In the genomic region with DNA sequence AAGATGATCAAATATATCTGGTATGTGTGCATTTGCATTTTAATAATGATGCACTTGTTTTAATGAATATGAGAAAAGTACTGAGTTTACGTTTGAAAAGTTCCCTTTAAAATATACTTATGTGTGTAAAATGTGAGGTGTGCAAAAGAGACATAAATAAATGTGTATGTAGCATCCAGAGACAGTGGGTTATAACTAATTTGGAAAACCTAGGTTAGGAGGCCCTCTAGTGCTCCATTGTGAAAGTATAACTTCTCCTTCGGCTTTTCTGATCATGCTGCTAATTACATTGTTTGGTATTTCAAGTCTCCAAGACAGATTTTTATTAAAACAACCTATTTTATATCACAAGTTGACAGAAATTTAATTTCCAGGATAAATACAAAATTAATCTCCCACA, we compare ENCODE assay signal across 8 cellular contexts. TPM values are rescaled to one million over a fixed set of nuclear protein-coding genes. Genes with fewer than 3 reads are reported as not detected.
DNase-seq lines count a peak whose midpoint lies in the region; ATAC-seq, FAIRE-seq and TF ChIP-seq lines count a peak whose summit lies in the region.

No MANE protein-coding gene starts in this region.

- DNase-seq in GM12892 (ENCODE audit: insufficient read length) (no peak), NCI-H69 (lab: John Stamatoyannopoulos, UW) (peak; percentile 51), dermis microvascular lymphatic vessel endothelial cell (ENCODE audit: low read depth in 2 of 2) (peak; percentile 30 to 55), neural crest cell (ENCODE audit: low read depth, low spot score) (no peak), amniotic stem cell (lab: John Stamatoyannopoulos, UW) (no peak)

- ATAC-seq in HG03103 (IDR thresholded peaks at IDR 0.05; ENCODE audit: low read depth, unreplicated experiment) (peak; percentile 79), gastroesophageal sphincter (no peak)

- H3K9me3 ChIP-seq in gastroesophageal sphincter = no peaks in the 10 kb centered on the region

- H3K9me3 Mint-ChIP-seq in neural crest cell = no peaks in the 10 kb centered on the region

- TF ChIP-seq POLR2A in GM12892 (IDR thresholded peaks at IDR 0.05; ENCODE audit: low read depth, low read length) (no peak), gastroesophageal sphincter (IDR thresholded peaks at IDR 0.05) (no peak)

- no peak overlapping the region for H3K27ac Mint-ChIP-seq in neural crest cell (ENCODE audit: unreplicated experiment)

- WGBS in gastroesophageal sphincter (ENCODE audit: low coverage in 1 of 2), 2 donors = 3 to 18% methylated on average over 2 of the region's 2 CpGs

- H3K27me3 Mint-ChIP-seq in neural crest cell (ENCODE audit: low read depth) = peaks cover 2% of the 10 kb centered on the region

- no peaks in the 10 kb centered on the region for H3K36me3 ChIP-seq in gastroesophageal sphincter

- TF ChIP-seq EP300 in gastroesophageal sphincter (IDR thresholded peaks at IDR 0.05) = no peak

- peak; percentile 75 for TF ChIP-seq CTCF in neural crest cell (conservative IDR thresholded peaks at IDR 0.05)
- peak in 2 of 4 experiments; percentile 18 to 44 for TF ChIP-seq CTCF in gastroesophageal sphincter (IDR thresholded peaks at IDR 0.05)

- no peak overlapping the region for H3K4me3 Mint-ChIP-seq in neural crest cell

- H3K36me3 Mint-ChIP-seq in neural crest cell (ENCODE audit: low read depth) = no peaks in the 10 kb centered on the region

- H3K4me3 ChIP-seq in gastroesophageal sphincter = no peak overlapping the region

- H3K27me3 ChIP-seq in gastroesophageal sphincter = no peaks in the 10 kb centered on the region

- H3K4me1 ChIP-seq in gastroesophageal sphincter = no peaks in the 10 kb centered on the region

- FAIRE-seq in A204.1 (lab: Jason Lieb, UNC) (peak; percentile 91), GM12892 (lab: Jason Lieb, UNC) (peak; percentile 57)

- no peak overlapping the region for H3K27ac ChIP-seq in gastroesophageal sphincter

- H3K4me1 Mint-ChIP-seq in neural crest cell = no peaks in the 10 kb centered on the region

RNA-seq across cellular contexts. Expression of a gene that starts 30.1 kb away (rescaled TPM):
- not detected for polyA plus RNA-seq in GM12892 (2012; ENCODE audit: missing spikeins)
- total RNA-seq in dermis microvascular lymphatic vessel endothelial cell (not detected in 2 replicates), neural crest cell (not detected in 2 replicates), gastroesophageal sphincter (10 to 100 TPM in 1 of 4 donors, 1 to 10 TPM in 1, under 1 TPM in 2; 0.54 to 14.6 (median 1.0) TPM)

Comparison
In these comparisons a context has a peak if more than half of its experiments do, and no peak if none do; other contexts are left out.
1. DNase-seq: peak in NCI-H69 (single experiment) and dermis microvascular lymphatic vessel endothelial cell (2 of 2); none in GM12892 (single experiment), neural crest cell (single experiment) and amniotic stem cell (single experiment).